In genomic region chr14:50362791-50363733, GRCh38 we compare ENCODE assay signal across 8 cellular contexts. TPM values are rescaled to one million over a fixed set of nuclear protein-coding genes. Genes with fewer than 3 reads are reported as not detected.
A peak's percentile ranks its signal among the peaks of the same experiment; 100 is the strongest.
DNase-seq lines count a peak whose midpoint lies in the region; ATAC-seq and TF ChIP-seq lines count a peak whose summit lies in the region.

No MANE protein-coding gene starts in this region.

- peaks cover 2% of the 10 kb centered on the region for H3K9me3 Mint-ChIP-seq in CD8-positive, alpha-beta T cell
- H3K9me3 Mint-ChIP-seq in nephron: no peaks in the 10 kb centered on the region

- DNase-seq in CD8-positive, alpha-beta T cell: peak in 5 of 7 experiments; percentile 9 to 55 (median 23)
- DNase-seq in KG1 (lab: John Stamatoyannopoulos, UW): peak; percentile 30
- DNase-seq in adipocyte (ENCODE audit: low read depth): peak; percentile 17
- DNase-seq in left lobe of liver (ENCODE audit: low spot score): no peak
- no peak for DNase-seq in HT-29 (ENCODE audit: low spot score)
- DNase-seq in NCI-H2196 treated with DMSO at 0.1 percent for 48 hours (lab: John Stamatoyannopoulos, UW; ENCODE audit: unreplicated experiment): no peak

- H3K27me3 Mint-ChIP-seq in CD8-positive, alpha-beta T cell (ENCODE audit: low read depth): no peaks in the 10 kb centered on the region
- no peaks in the 10 kb centered on the region for H3K27me3 Mint-ChIP-seq in nephron (ENCODE audit: low read depth)

- peaks cover 13% of the 10 kb centered on the region for H3K4me1 ChIP-seq in CD8-positive, alpha-beta T cell (ENCODE audit: insufficient read depth, low read length)
- peaks cover 10% of the 10 kb centered on the region for H3K4me1 ChIP-seq in adipocyte (ENCODE audit: control insufficient read depth, insufficient read depth, low read length)

- no peaks in the 10 kb centered on the region for H3K27me3 ChIP-seq in CD8-positive, alpha-beta T cell (ENCODE audit: insufficient read depth, low read length)
- no peaks in the 10 kb centered on the region for H3K27me3 ChIP-seq in adipocyte (replicated peaks; ENCODE audit: control insufficient read depth, insufficient read depth, low read length)

- peaks cover 19% of the 10 kb centered on the region for H3K36me3 Mint-ChIP-seq in CD8-positive, alpha-beta T cell
- H3K36me3 Mint-ChIP-seq in nephron (ENCODE audit: low read depth): no peaks in the 10 kb centered on the region

- peaks cover 38% of the 10 kb centered on the region for H3K4me1 Mint-ChIP-seq in CD8-positive, alpha-beta T cell (ENCODE audit: low read depth)
- H3K4me1 Mint-ChIP-seq in nephron: peaks cover 11% of the 10 kb centered on the region

- ATAC-seq in CD8-positive, alpha-beta T cell: peak; percentile 43
- peak; percentile 5 for ATAC-seq in GM21367 (IDR thresholded peaks at IDR 0.05; ENCODE audit: unreplicated experiment)
- no peak for ATAC-seq in left lobe of liver

- H3K27ac Mint-ChIP-seq in CD8-positive, alpha-beta T cell: peak overlapping the region; percentile 92
- peak overlapping the region; percentile 26 to 79 (median 60) for H3K27ac Mint-ChIP-seq in nephron

- peak overlapping the region; percentile 87 for H3K4me3 Mint-ChIP-seq in CD8-positive, alpha-beta T cell
- H3K4me3 Mint-ChIP-seq in nephron: no peak overlapping the region

- intact Hi-C loops in CD8-positive, alpha-beta T cell (cut with DNase I, micrococcal nuclease): loop anchor here (2.0 to 5.0 kb wide), 2 partner anchors 34 to 42 kb away; partner anchors contain the start of gene CDKL1 (in 2 of the 2)

- no peaks in the 10 kb centered on the region for H3K9me3 ChIP-seq in CD8-positive, alpha-beta T cell (ENCODE audit: low read length)
- no peaks in the 10 kb centered on the region for H3K9me3 ChIP-seq in adipocyte (ENCODE audit: control insufficient read depth, low read length)

- H3K27ac ChIP-seq in CD8-positive, alpha-beta T cell (ENCODE audit: low read depth, low read length): peak overlapping the region; percentile 75

- H3K4me3 ChIP-seq in CD8-positive, alpha-beta T cell (ENCODE audit: low read depth, low read length): peak overlapping the region; percentile 60
- peak overlapping the region; percentile 70 for H3K4me3 ChIP-seq in adipocyte (ENCODE audit: low read length)

- POLR2A ChIA-PET in CD8-positive, alpha-beta T cell (lab: Charles Lee): interaction anchor here (0.8 to 2.4 kb wide), 4 partner anchors 34 to 500 kb away, joined by 3 to 8 read pairs (median 4); partner anchors contain the start of genes CDKL1, DMAC2L and L2HGDH

- peak overlapping the region; percentile 44 for H3K9ac ChIP-seq in adipocyte (ENCODE audit: low read length)

- no peak for TF ChIP-seq CTCF in CD8-positive, alpha-beta T cell (IDR thresholded peaks at IDR 0.05)
- TF ChIP-seq CTCF in nephron (IDR thresholded peaks at IDR 0.05; ENCODE audit: unreplicated experiment in 3 of 3): no peak

- CTCF ChIA-PET in CD8-positive, alpha-beta T cell (lab: Charles Lee): interaction anchor here (0.6 to 1.5 kb wide), 7 partner anchors 16 to 729 kb away, joined by 3 to 4 read pairs (median 3); partner anchors contain the start of gene DNAAF2

- peaks cover 3% of the 10 kb centered on the region for H3K36me3 ChIP-seq in CD8-positive, alpha-beta T cell (ENCODE audit: insufficient read depth, low read length)
- H3K36me3 ChIP-seq in adipocyte (ENCODE audit: control insufficient read depth, insufficient read depth, low read length, severe bottlenecking): no peaks in the 10 kb centered on the region

RNA-seq across cellular contexts. Expression of gene CDKL1, which starts 33.6 kb away (rescaled TPM):
- 1 to 10 TPM; 1.2 to 1.5 TPM for total RNA-seq in CD8-positive, alpha-beta T cell
- 0.81 TPM for total RNA-seq in left lobe of liver
- total RNA-seq in HT-29 (2014; rRNA removed; shearing (Covaris generic)): 5.5 and 12.9 TPM in 2 replicates

RNA-seq across cellular contexts. Expression of gene DMAC2L, which starts 50.9 kb away (rescaled TPM):
- 10 to 100 TPM; 16.6 to 17.8 TPM for total RNA-seq in CD8-positive, alpha-beta T cell
- total RNA-seq in left lobe of liver: 8.0 TPM
- 4.1 and 6.1 TPM in 2 replicates for total RNA-seq in HT-29 (2014; rRNA removed; shearing (Covaris generic))

RNA-seq across cellular contexts. Expression of gene L2HGDH, which starts 51.0 kb away (rescaled TPM):
- total RNA-seq in CD8-positive, alpha-beta T cell: 1 to 10 TPM; 2.6 to 3.0 TPM
- 9.2 TPM for total RNA-seq in left lobe of liver
- total RNA-seq in HT-29 (2014; rRNA removed; shearing (Covaris generic)): 13.2 and 17.1 TPM in 2 replicates

Comparison
In these comparisons a context has a peak if more than half of its experiments do, and no peak if none do; other contexts are left out.
1. DNase-seq: peak in CD8-positive, alpha-beta T cell (5 of 7), KG1 (single experiment) and adipocyte (single experiment); none in left lobe of liver (single experiment), HT-29 (single experiment) and NCI-H2196 treated with DMSO at 0.1 percent for 48 hours (single experiment).